In genomic region chr17:68783861-68784260, GRCh38 we compare ENCODE assay signal across 22 cellular contexts.
DNase-seq lines count a peak whose midpoint lies in the region; ATAC-seq and TF ChIP-seq lines count a peak whose summit lies in the region.
"Had no signal": no experiment of that assay in that cellular context is flagged by ENCODE, and none has a peak within 500 bp of the region (broad histone marks: within the 10 kb centered on the region; RNA-seq: fewer than 3 reads in every experiment).

No MANE protein-coding gene starts in this region.

- no peak overlapping the region for H2AFZ ChIP-seq in hepatocyte

- H4K20me1 ChIP-seq in hepatocyte (ENCODE audit: insufficient read depth, poor library complexity, severe bottlenecking): no peaks in the 10 kb centered on the region
- H4K20me1 ChIP-seq: BLaER1 had no signal

- H3K9me3 ChIP-seq in hepatocyte (ENCODE audit: low read depth) (no peaks in the 10 kb centered on the region), skeletal muscle tissue (ENCODE audit: control insufficient read depth in 3 of 3, low read length in 3 of 3) (no peaks in the 10 kb centered on the region)
- H3K9me3 ChIP-seq: BLaER1, neutrophil, prostate gland had no signal

- 95% methylated on average over 4 of the region's 4 CpGs for WGBS in hepatocyte (ENCODE audit: low lambda C conversion rate, missing lambda C conversion rate)

- H3K36me3 ChIP-seq in hepatocyte (replicated peaks; ENCODE audit: insufficient read depth, low read depth) (no peaks in the 10 kb centered on the region), skeletal muscle tissue (ENCODE audit: control insufficient read depth in 3 of 3, insufficient read depth in 3 of 3, low read length in 3 of 3) (no peaks in the 10 kb centered on the region)
- H3K36me3 ChIP-seq: BLaER1, neutrophil, prostate gland had no signal

- H3K9ac ChIP-seq in skeletal muscle tissue (ENCODE audit: low read depth in 1 of 3, low read length in 3 of 3): peak overlapping the region in 1 of 3 donors; percentile 17
- H3K9ac ChIP-seq: BLaER1 had no signal

- H3K4me3 ChIP-seq in hepatocyte (no peak overlapping the region), skeletal muscle tissue (ENCODE audit: low read length in 3 of 3) (no peak overlapping the region)
- H3K4me3 ChIP-seq: BLaER1, prostate gland, SK-N-MC had no signal

- H3K9me2 ChIP-seq in hepatocyte (replicated peaks; ENCODE audit: insufficient read depth): no peaks in the 10 kb centered on the region

- H3K27me3 ChIP-seq in hepatocyte: no peaks in the 10 kb centered on the region
- H3K27me3 ChIP-seq in skeletal muscle tissue (ENCODE audit: control insufficient read depth in 3 of 3, insufficient read depth in 3 of 3, low read length in 3 of 3): no peaks in the 10 kb centered on the region
- H3K27me3 ChIP-seq: BLaER1, neutrophil had no signal

- no peak for ATAC-seq in GM19023 (IDR thresholded peaks at IDR 0.05; ENCODE audit: unreplicated experiment)
- ATAC-seq: activated naive CD4-positive, alpha-beta T cell treated with anti-CD3 and anti-CD28 coated beads, Interleukin-2, amount 50 U/mL, for 72 hours had no signal

- H3K4me2 ChIP-seq in hepatocyte: no peak overlapping the region
- H3K4me2 ChIP-seq: BLaER1 had no signal

- no peak for TF ChIP-seq CTCF in hepatocyte (IDR thresholded peaks at IDR 0.05; ENCODE audit: poor library complexity)

- H3K4me1 ChIP-seq in hepatocyte (ENCODE audit: insufficient read depth) (peaks cover 8% of the 10 kb centered on the region), skeletal muscle tissue (ENCODE audit: control insufficient read depth in 3 of 3, insufficient read depth in 3 of 3, low read length in 3 of 3) (peaks cover 0 to 14% (median 8%) of the 10 kb centered on the region in 3 donors)
- H3K4me1 ChIP-seq: BLaER1, prostate gland had no signal

- H3K27ac ChIP-seq in hepatocyte: peak overlapping the region; percentile 64
- peak overlapping the region; percentile 20 for H3K27ac ChIP-seq in skeletal muscle tissue (ENCODE audit: low read depth, low read length)
- H3K27ac ChIP-seq: BLaER1, neutrophil, prostate gland, SK-N-MC had no signal

- H3K79me2 ChIP-seq in hepatocyte: no peaks in the 10 kb centered on the region

- DNase-seq in M059J (ENCODE audit: low read depth): peak; percentile 20
- DNase-seq in cerebellum (ENCODE audit: low spot score): peak; percentile 7
- DNase-seq in hepatocyte (ENCODE audit: low spot score): no peak
- no peak for DNase-seq in T-helper 9 cell
- DNase-seq in SK-N-DZ (ENCODE audit: low spot score): no peak
- DNase-seq in NCI-H446 (lab: John Stamatoyannopoulos, UW): no peak
- DNase-seq: activated CD4-positive, alpha-beta T cell treated with anti-CD3 and anti-CD28 coated beads for 1 hour; activated T-cell treated with anti-CD3 and anti-CD28 coated beads for 4 hours; anterior cingulate cortex; DMS79; HCEC 1CT; NCI-H1048; NCI-H1694; NCI-H526 treated with DMSO at 0.1 percent for 48 hours; small intestine had no signal

Comparison
In these comparisons a context has a peak if more than half of its experiments do, and no peak if none do; other contexts are left out.
1. DNase-seq: peak in M059J (single experiment) and cerebellum (single experiment); none in hepatocyte (single experiment), T-helper 9 cell (single experiment), SK-N-DZ (single experiment) and NCI-H446 (0 of 2).